ENCODE assay signal across 21 cellular contexts in the genomic region with DNA sequence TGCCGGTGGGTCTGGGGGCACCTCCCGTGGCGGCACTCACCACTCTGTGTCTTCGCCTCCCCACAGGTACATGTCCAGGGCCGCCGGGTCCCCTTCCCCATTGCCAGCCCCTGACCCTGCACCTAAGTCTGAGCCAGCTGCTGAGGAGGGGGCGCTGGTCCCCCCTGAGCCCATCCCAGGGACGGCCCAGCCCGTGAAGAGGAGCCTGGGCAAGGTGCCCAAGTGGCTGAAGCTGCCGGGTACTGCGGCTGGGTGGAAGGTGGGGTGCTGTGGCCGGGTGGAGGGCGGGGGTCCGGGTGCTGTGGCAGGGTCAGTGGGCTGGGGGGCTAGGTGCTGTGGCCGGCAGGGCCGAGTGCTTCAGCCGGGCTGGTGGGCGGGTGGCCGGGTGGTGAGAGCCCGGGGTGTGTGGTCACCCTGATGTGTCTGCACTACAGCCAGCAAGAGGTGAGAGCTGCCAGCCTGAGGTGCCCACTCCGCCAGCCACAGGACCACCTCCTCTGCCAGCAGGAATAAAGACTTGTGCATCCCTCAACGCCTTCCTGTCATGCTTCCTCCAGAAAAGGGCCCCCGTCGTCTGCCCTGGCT. TPM values are rescaled to one million over a fixed set of nuclear protein-coding genes. Genes with fewer than 3 reads are reported as not detected.
"Had no signal": no experiment of that assay in that cellular context is flagged by ENCODE, and none has a peak within 500 bp of the region (broad histone marks: within the 10 kb centered on the region; RNA-seq: fewer than 3 reads in every experiment).

No MANE protein-coding gene starts in this region.

- H3K27me3 Mint-ChIP-seq: dendritic cell treated with granulocyte-macrophage colony-stimulating factor and Interleukin-4, amounts not matched to agents 40 ng/mL and 50 ng/mL, for 4 days; effector memory CD8-positive, alpha-beta T cell; naive thymus-derived CD4-positive, alpha-beta T cell had no signal

- H3K4me3 Mint-ChIP-seq: dendritic cell treated with granulocyte-macrophage colony-stimulating factor and Interleukin-4, amounts not matched to agents 40 ng/mL and 50 ng/mL, for 4 days; effector memory CD8-positive, alpha-beta T cell; naive thymus-derived CD4-positive, alpha-beta T cell; nephron progenitor cell had no signal

- H3K9me3 Mint-ChIP-seq: dendritic cell treated with granulocyte-macrophage colony-stimulating factor and Interleukin-4, amounts not matched to agents 40 ng/mL and 50 ng/mL, for 4 days; effector memory CD8-positive, alpha-beta T cell; naive thymus-derived CD4-positive, alpha-beta T cell; nephron progenitor cell had no signal

- FAIRE-seq: colon, kidney had no signal

- H3K27ac ChIP-seq: epithelial cell of prostate, esophagus muscularis mucosa, gastrocnemius medialis, heart right ventricle, left ventricle myocardium inferior, ovary had no signal

- H3K4me2 ChIP-seq: smooth muscle cell had no signal

- DNase-seq: effector memory CD8-positive, alpha-beta T cell; gastrocnemius medialis; heart right ventricle; kidney; left cardiac atrium; left ventricle myocardium inferior; mesendoderm; naive thymus-derived CD4-positive, alpha-beta T cell; nephron progenitor cell; nucleus accumbens; ovary; right cardiac atrium; stimulated activated CD4-positive, alpha-beta T cell treated with anti-CD3 and anti-CD28 coated beads, Interleukin-2, amount 100 ng/mL, for 48 hours; stimulated activated naive CD4-positive, alpha-beta T cell treated with Interleukin-2 at 50 U/mL for 16 hours; trophoblast cell had no signal

- H3K27me3 ChIP-seq: esophagus muscularis mucosa, gastrocnemius medialis, heart right ventricle, ovary had no signal

- H3K4me3 ChIP-seq: esophagus muscularis mucosa, gastrocnemius medialis, heart right ventricle, left ventricle myocardium inferior, lung, ovary, smooth muscle cell had no signal

- H3K36me3 Mint-ChIP-seq: naive thymus-derived CD4-positive, alpha-beta T cell had no signal

- H3K27ac Mint-ChIP-seq: dendritic cell treated with granulocyte-macrophage colony-stimulating factor and Interleukin-4, amounts not matched to agents 40 ng/mL and 50 ng/mL, for 4 days; effector memory CD8-positive, alpha-beta T cell; naive thymus-derived CD4-positive, alpha-beta T cell; nephron progenitor cell had no signal

- ATAC-seq: effector memory CD8-positive, alpha-beta T cell; gastrocnemius medialis; heart right ventricle; left cardiac atrium; naive thymus-derived CD4-positive, alpha-beta T cell; right cardiac atrium had no signal

- H3K9me3 ChIP-seq: esophagus muscularis mucosa, gastrocnemius medialis, heart right ventricle, left ventricle myocardium inferior, ovary had no signal

- H3K36me3 ChIP-seq: gastrocnemius medialis, left ventricle myocardium inferior, ovary had no signal

RNA-seq across cellular contexts. Expression of gene RAC3, which starts 14.5 kb away (rescaled TPM):
- polyA plus RNA-seq: naive thymus-derived CD4-positive, alpha-beta T cell had no signal
